ENCODE assay signal across 8 cellular contexts in the genomic region with DNA sequence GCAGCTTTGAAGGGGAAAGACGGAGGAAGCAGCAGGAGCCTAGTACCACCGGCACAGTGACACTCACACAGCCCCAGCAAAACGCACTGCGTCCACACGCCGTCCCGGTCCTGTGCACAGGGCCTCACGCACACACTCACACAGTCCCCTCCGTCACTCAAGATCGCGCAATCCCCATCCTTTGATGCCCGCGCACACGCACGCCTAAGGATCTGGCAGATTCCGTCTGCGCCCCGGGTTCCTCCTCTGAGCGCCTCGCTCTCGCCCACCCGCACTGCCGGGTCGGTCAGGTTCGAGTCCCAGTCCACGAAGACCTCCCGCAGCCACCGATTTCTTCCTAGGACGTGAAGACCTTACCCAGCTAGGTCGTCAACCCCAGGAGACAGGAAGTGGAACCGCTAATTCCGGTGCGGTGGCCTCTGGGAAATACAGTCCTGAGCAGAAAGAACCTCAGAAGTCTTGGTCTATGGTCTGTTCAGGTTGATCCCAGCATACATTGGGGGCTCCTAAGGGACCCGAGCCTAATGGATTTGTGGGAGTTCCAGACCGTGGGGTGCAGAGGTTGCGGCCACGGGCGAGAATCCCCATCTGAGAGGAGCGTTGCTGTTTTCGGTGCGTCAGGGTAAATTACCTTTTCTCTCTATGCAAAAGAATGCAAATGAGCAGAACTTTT. TPM values are rescaled to one million over a fixed set of nuclear protein-coding genes. Genes with fewer than 3 reads are reported as not detected.
A peak's percentile ranks its signal among the peaks of the same experiment; 100 is the strongest.
DNase-seq lines count a peak whose midpoint lies in the region; TF ChIP-seq lines count a peak whose summit lies in the region.

A gene (minus strand): TSS at position 400 of the 673 bp plus-strand sequence. CDS start 5,899 bp downstream, outside the sequence.

- H3K4me1 ChIP-seq in adrenal gland (replicated peaks in 1 of 2): peaks cover 4 to 13% of the 10 kb centered on the region in 2 donors
- peaks cover 0 to 15% of the 10 kb centered on the region in 2 donors for H3K4me1 ChIP-seq in right atrium auricular region
- H3K4me1 ChIP-seq in prostate gland (replicated peaks): no peaks in the 10 kb centered on the region

- POLR2A ChIA-PET in HEK293T (lab: Yijun Ruan, JAX): interaction anchor here (0.6 kb wide), 1 partner anchor 546 kb away, joined by 3 read pairs; no protein-coding TSS in a partner anchor

- intact Hi-C loops in adrenal gland (cut with DNase I) (no loop called here), prostate gland (cut with DNase I) (no loop called here)

- WGBS in adrenal gland, 4 donors: 0 to 1% (median 1%) methylated on average over 22 to 41 of the region's 41 CpGs
- 1% methylated on average over 40 of the region's 41 CpGs for WGBS in prostate gland

- H3K36me3 ChIP-seq in adrenal gland (replicated peaks in 1 of 2) (no peaks in the 10 kb centered on the region), right atrium auricular region (no peaks in the 10 kb centered on the region), prostate gland (no peaks in the 10 kb centered on the region)

- H3K4me3 ChIP-seq in adrenal gland (peak within 1 kb of the TSS; percentile 67 to 89 (median 87)), right atrium auricular region (peak within 1 kb of the TSS; percentile 73 to 76), prostate gland (peak within 1 kb of the TSS; percentile 62 to 66)

- no peak for TF ChIP-seq CTCF in adrenal gland (IDR thresholded peaks at IDR 0.05)
- TF ChIP-seq CTCF in right atrium auricular region (IDR thresholded peaks at IDR 0.05): no peak
- no peak for TF ChIP-seq CTCF in prostate gland (IDR thresholded peaks at IDR 0.05)

- H3K27me3 ChIP-seq in adrenal gland (no peaks in the 10 kb centered on the region), right atrium auricular region (no peaks in the 10 kb centered on the region), prostate gland (replicated peaks; ENCODE audit: insufficient read depth) (no peaks in the 10 kb centered on the region)

- peak within 1 kb of the TSS in 4 of 5 donors; percentile 26 to 77 (median 60) for H3K27ac ChIP-seq in adrenal gland
- H3K27ac ChIP-seq in right atrium auricular region: peak within 1 kb of the TSS; percentile 68 to 78
- peak within 1 kb of the TSS; percentile 48 to 52 for H3K27ac ChIP-seq in prostate gland

- DNase-seq in ELF-1 (ENCODE audit: low read depth, low spot score) (peak; percentile 66), HEK293T (ENCODE audit: extremely low spot score) (peak; percentile 53), NCI-H1105 (lab: John Stamatoyannopoulos, UW) (peak; percentile 13), T-helper 1 cell (peak; percentile 20 to 78 (median 46)), adrenal gland (peak; percentile 53 to 81 (median 63)), right atrium auricular region (ENCODE audit: low spot score) (peak; percentile 69), prostate gland (ENCODE audit: low spot score) (peak; percentile 56), ureter (ENCODE audit: low spot score) (peak; percentile 64)

- CTCF ChIA-PET in HEK293T (lab: Yijun Ruan, JAX): no interaction called here

- TF ChIP-seq POLR2A in adrenal gland (IDR thresholded peaks at IDR 0.05): peak in 1 of 2 donors; percentile 10
- no peak for TF ChIP-seq POLR2A in prostate gland (IDR thresholded peaks at IDR 0.05)

- peaks cover 0 to 22% (median 8%) of the 10 kb centered on the region in 3 donors for H3K9me3 ChIP-seq in adrenal gland (replicated peaks in 1 of 3)
- H3K9me3 ChIP-seq in right atrium auricular region: peaks cover 6 to 21% of the 10 kb centered on the region in 2 donors
- H3K9me3 ChIP-seq in prostate gland: no peaks in the 10 kb centered on the region

TF ChIP-seq in HEK293T, 16 proteins besides CTCF, POLR2A, EP300 and RAD21:
- TF ChIP-seq ELF4 (IDR thresholded peaks at IDR 0.05) (no peak), FOXM1 (IDR thresholded peaks at IDR 0.05; ENCODE audit: borderline replicate concordance) (no peak), L3MBTL2 (conservative IDR thresholded peaks at IDR 0.05) (peak; percentile 80)
- TF ChIP-seq, protein P1, sequence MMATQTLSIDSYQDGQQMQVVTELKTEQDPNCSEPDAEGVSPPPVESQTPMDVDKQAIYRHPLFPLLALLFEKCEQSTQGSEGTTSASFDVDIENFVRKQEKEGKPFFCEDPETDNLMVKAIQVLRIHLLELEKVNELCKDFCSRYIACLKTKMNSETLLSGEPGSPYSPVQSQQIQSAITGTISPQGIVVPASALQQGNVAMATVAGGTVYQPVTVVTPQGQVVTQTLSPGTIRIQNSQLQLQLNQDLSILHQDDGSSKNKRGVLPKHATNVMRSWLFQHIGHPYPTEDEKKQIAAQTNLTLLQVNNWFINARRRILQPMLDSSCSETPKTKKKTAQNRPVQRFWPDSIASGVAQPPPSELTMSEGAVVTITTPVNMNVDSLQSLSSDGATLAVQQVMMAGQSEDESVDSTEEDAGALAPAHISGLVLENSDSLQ (IDR thresholded peaks at IDR 0.05): peak; percentile 36; the same call in 1 of the 2 replicates

RNA-seq across cellular contexts. Expression of the gene that starts here (rescaled TPM):
- 10 to 100 TPM in 6 of 8 donors, 1 to 10 TPM in 2; 7.9 to 23.3 (median 17.1) TPM for total RNA-seq in adrenal gland
- polyA plus RNA-seq in adrenal gland: 10 to 100 TPM in 2 of 3 donors, 1 to 10 TPM in 1; 8.5 to 17.8 (median 13.8) TPM
- 10 to 100 TPM; 11.2 to 13.6 TPM for total RNA-seq in right atrium auricular region
- total RNA-seq in prostate gland: 10 to 100 TPM; 11.7 to 17.4 TPM
- 38.2 TPM for total RNA-seq in ureter

Comparison
In these comparisons a context has a peak if more than half of its experiments do, and no peak if none do; other contexts are left out.
1. Peak in every context shown above with its lines: DNase-seq, H3K4me3 ChIP-seq and H3K27ac ChIP-seq.
2. DNase-seq: peak in every context shown above with its lines; median percentile 69 in right atrium auricular region; 66 in ELF-1; 64 in ureter; 63 in adrenal gland; 56 in prostate gland; 53 in HEK293T; 46 in T-helper 1 cell; 13 in NCI-H1105.